Comparison of ENCODE assay signal across 1 cellular context in genomic region chr1:76738355-76738754, GRCh38.
TF ChIP-seq lines count a peak whose summit lies in the region.
"Not testable (repeated sequence)": the region's sequence is repeated elsewhere in the genome, so short reads cannot be mapped to it uniquely, and the experiment has no call there.

No MANE protein-coding gene starts in this region.

TF ChIP-seq in HepG2, 621 proteins besides CTCF, POLR2A, EP300 and RAD21 (continued from another document and continues in another):
- TF ChIP-seq CEBPG (CRISPR knock-in tag; IDR thresholded peaks at IDR 0.05) (peak; percentile 70), TCF7 (IDR thresholded peaks at IDR 0.05; ENCODE audit: low read depth) (peak; percentile 87), BHLHE40 (IDR thresholded peaks at IDR 0.05; ENCODE audit: low read length) (peak; percentile 94), PAXIP1 (CRISPR knock-in tag; conservative IDR thresholded peaks at IDR 0.05) (peak; percentile 78), FOXK2 (IDR thresholded peaks at IDR 0.05) (0 out of 2 replicates have a peak, but pooled peaks have one; percentile 36), ARID5B (CRISPR knock-in tag; IDR thresholded peaks at IDR 0.05) (peak; percentile 80), FOXK1 (CRISPR knock-in tag; IDR thresholded peaks at IDR 0.05; ENCODE audit: borderline replicate concordance, low read depth) (peak; percentile 31; the same call in 1 of the 2 replicates), HDAC1 (CRISPR knock-in tag; IDR thresholded peaks at IDR 0.05) (peak; percentile 74), ZNF816 (CRISPR knock-in tag; IDR thresholded peaks at IDR 0.05; ENCODE audit: borderline replicate concordance) (peak; percentile 26; the same call in 1 of the 2 replicates), ZNF609 (CRISPR knock-in tag; IDR thresholded peaks at IDR 0.05; ENCODE audit: borderline replicate concordance) (peak; percentile 94), LCORL (CRISPR knock-in tag; IDR thresholded peaks at IDR 0.05) (0 out of 2 replicates have a peak, but pooled peaks have one; percentile 36), HHEX (CRISPR knock-in tag; IDR thresholded peaks at IDR 0.05) (peak; percentile 67; the same call in 1 of the 2 replicates), ZBTB10 (CRISPR knock-in tag; IDR thresholded peaks at IDR 0.05; ENCODE audit: borderline replicate concordance) (peak; percentile 54; the same call in 1 of the 2 replicates), SP5 (CRISPR knock-in tag; IDR thresholded peaks at IDR 0.05; ENCODE audit: borderline replicate concordance, low read depth) (peak; percentile 20; the same call in 1 of the 2 replicates), FOXP1 (IDR thresholded peaks at IDR 0.05) (peak; percentile 77), FOXP1 (CRISPR knock-in tag; IDR thresholded peaks at IDR 0.05) (peak; percentile 93), TFE3 (CRISPR knock-in tag; IDR thresholded peaks at IDR 0.05) (peak; percentile 74), SKI (IDR thresholded peaks at IDR 0.05; ENCODE audit: partially characterized antibody) (peak; percentile 63), NCOA2 (CRISPR knock-in tag; IDR thresholded peaks at IDR 0.05) (peak; percentile 86), SOX13 (IDR thresholded peaks at IDR 0.05) (peak; percentile 32; the same call in 1 of the 2 replicates), SOX13 (CRISPR knock-in tag; conservative IDR thresholded peaks at IDR 0.05 in 1 of 2, IDR thresholded peaks at IDR 0.05 in 1 of 2) (peak in 1 of 2 experiments; percentile 81; a peak in 2 of 4 replicates), FOSL2 (CRISPR knock-in tag; IDR thresholded peaks at IDR 0.05) (0 out of 2 replicates have a peak, but pooled peaks have one; percentile 23), TEF (CRISPR knock-in tag; IDR thresholded peaks at IDR 0.05) (peak; percentile 48; the same call in 1 of the 2 replicates), ZNF362 (CRISPR knock-in tag; IDR thresholded peaks at IDR 0.05; ENCODE audit: borderline replicate concordance) (peak; percentile 66; the same call in 1 of the 2 replicates), ARID3A (IDR thresholded peaks at IDR 0.05; ENCODE audit: low read depth, low read length) (peak; percentile 57), ATF4 (CRISPR knock-in tag; IDR thresholded peaks at IDR 0.05) (0 out of 4 replicates have a peak, but pooled peaks of 1 of the 2 experiments have one; percentile 37), ZGPAT (CRISPR knock-in tag; IDR thresholded peaks at IDR 0.05) (peak; percentile 63; the same call in 1 of the 2 replicates)
- not testable (repeated sequence) for TF ChIP-seq LCORL (IDR thresholded peaks at IDR 0.05)
